ENCODE assay signal across 18 cellular contexts in genomic region chr6:168919455-168920179, GRCh38.
"Had no signal": no experiment of that assay in that cellular context is flagged by ENCODE, and none has a peak within 500 bp of the region (broad histone marks: within the 10 kb centered on the region; RNA-seq: fewer than 3 reads in every experiment).

No MANE protein-coding gene starts in this region.

- H3K9me3 ChIP-seq: breast epithelium, tibial nerve, uterus had no signal

- H3K4me1 ChIP-seq: breast epithelium, uterus had no signal

- H3K4me3 ChIP-seq: breast epithelium, tibial nerve, uterus had no signal

- DNase-seq: activated CD4-positive, alpha-beta memory T cell treated with anti-CD3 and anti-CD28 coated beads, Interleukin-2, amount 10 ng/mL, durations not matched to agents 7 days and 5 days; activated CD4-positive, alpha-beta T cell treated with anti-CD3 and anti-CD28 coated beads for 1 hour; activated CD4-positive, alpha-beta T cell treated with anti-CD3 and anti-CD28 coated beads, Interleukin-2, amount 10 ng/mL, durations not matched to agents 7 days and 5 days; activated T-cell treated with anti-CD3 and anti-CD28 coated beads, Interleukin-2, amount 50 U/mL, for 4 hours; central memory CD4-positive, alpha-beta T cell; dermis blood vessel endothelial cell; effector CD8-positive, alpha-beta T cell; foreskin melanocyte; left cardiac atrium; posterior cingulate gyrus; right cardiac atrium; stimulated activated CD4-positive, alpha-beta T cell treated with anti-CD3 and anti-CD28 coated beads, Interleukin-15, amount 100 ng/mL, for 24 hours; stimulated activated CD4-positive, alpha-beta T cell treated with anti-CD3 and anti-CD28 coated beads, Interleukin-2, amount 100 ng/mL, for 24 hours; stimulated activated naive CD4-positive, alpha-beta T cell; T-helper 2 cell; uterus had no signal

- H3K27ac ChIP-seq: breast epithelium, tibial nerve, uterus had no signal

- H3K36me3 ChIP-seq: breast epithelium, tibial nerve, uterus had no signal

- H3K27me3 ChIP-seq: breast epithelium, tibial nerve, uterus had no signal
